ENCODE assay signal across 1 cellular context in the genomic region with DNA sequence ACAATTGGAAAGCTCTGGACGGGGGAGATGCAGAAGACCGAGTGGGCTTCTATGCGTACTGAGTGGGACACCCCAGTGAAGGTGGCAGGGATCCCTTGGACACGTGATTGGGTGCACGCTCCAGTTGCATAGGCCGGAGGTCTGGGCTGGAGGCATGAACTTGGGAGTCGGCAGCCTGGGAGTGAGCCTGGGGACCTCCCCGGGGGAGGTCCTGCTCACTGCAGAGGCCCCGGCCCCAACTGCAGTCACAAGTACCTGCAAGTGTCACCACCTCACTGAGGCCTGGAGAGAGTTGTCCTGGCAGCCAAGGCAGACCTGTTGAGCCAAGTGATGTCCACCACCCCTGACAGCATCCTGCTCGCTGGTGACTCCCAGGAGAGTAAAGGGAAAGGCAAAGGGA.
TF ChIP-seq lines count a peak whose summit lies in the region.

No MANE protein-coding gene starts in this region.

TF ChIP-seq in SK-N-SH, 30 proteins besides CTCF, POLR2A, EP300 and RAD21:
- TF ChIP-seq RFX5 (IDR thresholded peaks at IDR 0.05; ENCODE audit: low read length), result no peak
- no peak for TF ChIP-seq TEAD4 (IDR thresholded peaks at IDR 0.05; ENCODE audit: borderline replicate concordance, insufficient read depth)
- TF ChIP-seq POLR2AphosphoS5 (IDR thresholded peaks at IDR 0.05; ENCODE audit: low read depth, low read length), result no peak
- TF ChIP-seq, protein P1, sequence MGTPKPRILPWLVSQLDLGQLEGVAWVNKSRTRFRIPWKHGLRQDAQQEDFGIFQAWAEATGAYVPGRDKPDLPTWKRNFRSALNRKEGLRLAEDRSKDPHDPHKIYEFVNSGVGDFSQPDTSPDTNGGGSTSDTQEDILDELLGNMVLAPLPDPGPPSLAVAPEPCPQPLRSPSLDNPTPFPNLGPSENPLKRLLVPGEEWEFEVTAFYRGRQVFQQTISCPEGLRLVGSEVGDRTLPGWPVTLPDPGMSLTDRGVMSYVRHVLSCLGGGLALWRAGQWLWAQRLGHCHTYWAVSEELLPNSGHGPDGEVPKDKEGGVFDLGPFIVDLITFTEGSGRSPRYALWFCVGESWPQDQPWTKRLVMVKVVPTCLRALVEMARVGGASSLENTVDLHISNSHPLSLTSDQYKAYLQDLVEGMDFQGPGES (IDR thresholded peaks at IDR 0.05; ENCODE audit: low read depth, low read length), result no peak
- no peak for TF ChIP-seq MEF2A (IDR thresholded peaks at IDR 0.05; ENCODE audit: borderline replicate concordance, low read depth)
- no peak for TF ChIP-seq NRF1 (IDR thresholded peaks at IDR 0.05; ENCODE audit: low read depth, low read length)
- TF ChIP-seq, protein P2, sequence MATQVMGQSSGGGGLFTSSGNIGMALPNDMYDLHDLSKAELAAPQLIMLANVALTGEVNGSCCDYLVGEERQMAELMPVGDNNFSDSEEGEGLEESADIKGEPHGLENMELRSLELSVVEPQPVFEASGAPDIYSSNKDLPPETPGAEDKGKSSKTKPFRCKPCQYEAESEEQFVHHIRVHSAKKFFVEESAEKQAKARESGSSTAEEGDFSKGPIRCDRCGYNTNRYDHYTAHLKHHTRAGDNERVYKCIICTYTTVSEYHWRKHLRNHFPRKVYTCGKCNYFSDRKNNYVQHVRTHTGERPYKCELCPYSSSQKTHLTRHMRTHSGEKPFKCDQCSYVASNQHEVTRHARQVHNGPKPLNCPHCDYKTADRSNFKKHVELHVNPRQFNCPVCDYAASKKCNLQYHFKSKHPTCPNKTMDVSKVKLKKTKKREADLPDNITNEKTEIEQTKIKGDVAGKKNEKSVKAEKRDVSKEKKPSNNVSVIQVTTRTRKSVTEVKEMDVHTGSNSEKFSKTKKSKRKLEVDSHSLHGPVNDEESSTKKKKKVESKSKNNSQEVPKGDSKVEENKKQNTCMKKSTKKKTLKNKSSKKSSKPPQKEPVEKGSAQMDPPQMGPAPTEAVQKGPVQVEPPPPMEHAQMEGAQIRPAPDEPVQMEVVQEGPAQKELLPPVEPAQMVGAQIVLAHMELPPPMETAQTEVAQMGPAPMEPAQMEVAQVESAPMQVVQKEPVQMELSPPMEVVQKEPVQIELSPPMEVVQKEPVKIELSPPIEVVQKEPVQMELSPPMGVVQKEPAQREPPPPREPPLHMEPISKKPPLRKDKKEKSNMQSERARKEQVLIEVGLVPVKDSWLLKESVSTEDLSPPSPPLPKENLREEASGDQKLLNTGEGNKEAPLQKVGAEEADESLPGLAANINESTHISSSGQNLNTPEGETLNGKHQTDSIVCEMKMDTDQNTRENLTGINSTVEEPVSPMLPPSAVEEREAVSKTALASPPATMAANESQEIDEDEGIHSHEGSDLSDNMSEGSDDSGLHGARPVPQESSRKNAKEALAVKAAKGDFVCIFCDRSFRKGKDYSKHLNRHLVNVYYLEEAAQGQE (IDR thresholded peaks at IDR 0.05; ENCODE audit: low read depth, low read length), result no peak
